Comparison of ENCODE assay signal across 16 cellular contexts in the genomic region with DNA sequence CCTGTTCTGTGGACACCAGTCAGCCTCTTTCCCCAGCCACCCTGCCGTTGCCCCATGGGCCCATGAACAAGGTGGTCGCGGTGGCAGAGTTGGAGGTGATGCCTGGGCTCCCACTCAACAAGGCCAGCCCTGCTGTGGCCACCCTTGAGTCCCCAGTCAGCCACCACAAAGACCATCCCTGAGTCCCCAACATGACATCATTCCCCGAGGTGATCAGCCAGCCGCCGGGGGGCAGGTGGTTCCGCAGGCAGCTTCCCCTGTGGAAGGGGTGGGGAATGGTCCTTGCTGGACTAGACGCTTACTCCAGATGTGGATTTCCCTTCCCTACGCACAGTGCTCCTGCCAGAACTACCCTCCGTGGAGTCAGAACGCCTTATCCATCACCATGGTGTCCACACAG.
A peak's percentile ranks its signal among the peaks of the same experiment; 100 is the strongest.
DNase-seq lines count a peak whose midpoint lies in the region; ATAC-seq, FAIRE-seq and TF ChIP-seq lines count a peak whose summit lies in the region.
"Had no signal": no experiment of that assay in that cellular context is flagged by ENCODE, and none has a peak within 500 bp of the region (broad histone marks: within the 10 kb centered on the region; RNA-seq: fewer than 3 reads in every experiment).

No MANE protein-coding gene starts in this region.

- no peak overlapping the region for H2BK120ac ChIP-seq in H9 (ENCODE audit: low read depth, low read length, poor library complexity, severe bottlenecking)
- peak overlapping the region; percentile 75 for H2BK120ac ChIP-seq in H1 (replicated peaks; ENCODE audit: low read depth, low read length)
- no peak overlapping the region for H2BK120ac ChIP-seq in neuronal stem cell (ENCODE audit: low read depth, low read length)

- H4K20me1 ChIP-seq in H9 (ENCODE audit: control insufficient read depth, insufficient read depth, insufficient read length) (no peaks in the 10 kb centered on the region), H1 (replicated peaks in 1 of 2; ENCODE audit: control insufficient read depth in 1 of 2, insufficient read depth in 2 of 2, low read length in 2 of 2) (no peaks in the 10 kb centered on the region), GM23338 (replicated peaks; ENCODE audit: insufficient read depth) (no peaks in the 10 kb centered on the region)

- no peak for TF ChIP-seq POLR2A in H1 (IDR thresholded peaks at IDR 0.05; ENCODE audit: control extremely low read depth in 1 of 2, low read depth in 2 of 2, low read length in 2 of 2)

- no peak for FAIRE-seq in H1 (lab: Jason Lieb, UNC)
- FAIRE-seq: A204.1, D721Med, G401.6, GM12891, GM19239, H54 had no signal

- peak; percentile 16 for DNase-seq in H9
- DNase-seq in H1 (ENCODE audit: low read depth in 1 of 2, low spot score in 2 of 2): no peak
- DNase-seq in neuronal stem cell (ENCODE audit: low spot score): no peak
- no peak for DNase-seq in GM23338 (ENCODE audit: low spot score)
- no peak for DNase-seq in stimulated activated CD4-positive, alpha-beta T cell treated with anti-CD3 and anti-CD28 coated beads, Interleukin-2, amount 100 ng/mL, for 48 hours
- no peak for DNase-seq in T-cell
- DNase-seq: AML-193; Caco-2; CD4-positive, alpha-beta T cell had no signal

- H2BK5ac ChIP-seq in H9 (ENCODE audit: insufficient read length, low read length) (no peak overlapping the region), H1 (ENCODE audit: low read depth, low read length) (no peak overlapping the region; the same call in 1 of the 2 replicates), neuronal stem cell (ENCODE audit: low read length) (no peak overlapping the region)

- H3K27me3 ChIP-seq in H9 (ENCODE audit: insufficient read depth, low read length): no peaks in the 10 kb centered on the region
- no peaks in the 10 kb centered on the region for H3K27me3 ChIP-seq in H1 (replicated peaks in 1 of 4; ENCODE audit: control insufficient read depth in 3 of 4, extremely low read depth in 1 of 4, insufficient read depth in 3 of 4, low read length in 3 of 4)
- peaks cover 0 to 2% (median 0%) of the 10 kb centered on the region in 3 experiments for H3K27me3 ChIP-seq in neuronal stem cell (ENCODE audit: control insufficient read depth in 3 of 3, insufficient read depth in 3 of 3, low read depth in 1 of 3, low read length in 3 of 3)
- no peaks in the 10 kb centered on the region for H3K27me3 ChIP-seq in GM23338 (ENCODE audit: insufficient read depth)

- H2AK5ac ChIP-seq in H9 (ENCODE audit: insufficient read length, low read length) (no peak overlapping the region), H1 (ENCODE audit: low read depth, low read length) (0 out of 2 replicates have a peak overlapping the region, but pooled peaks have one; percentile 49), neuronal stem cell (ENCODE audit: low read depth, low read length) (peak overlapping the region; percentile 94)

- H2AFZ ChIP-seq in H9 (ENCODE audit: low read length) (no peak overlapping the region), H1 (ENCODE audit: low read length) (no peak overlapping the region), neuronal stem cell (ENCODE audit: low read length) (no peak overlapping the region), GM23338 (no peak overlapping the region)

- H2BK15ac ChIP-seq in H9 (ENCODE audit: low read depth, low read length) (no peak overlapping the region), H1 (ENCODE audit: low read length) (no peak overlapping the region), neuronal stem cell (ENCODE audit: low read length) (no peak overlapping the region)

- H3K9me3 Mint-ChIP-seq in H9: peaks cover 29 to 33% of the 10 kb centered on the region in 2 experiments
- H3K9me3 Mint-ChIP-seq in GM23338: peaks cover 87% of the 10 kb centered on the region
- peaks cover 5 to 9% (median 9%) of the 10 kb centered on the region in 3 donors for H3K9me3 Mint-ChIP-seq in T-cell

- H4K91ac ChIP-seq in H9 (ENCODE audit: insufficient read length, low read depth, low read length) (no peak overlapping the region), H1 (replicated peaks; ENCODE audit: insufficient read length, low read length) (peak overlapping the region; percentile 41), neuronal stem cell (ENCODE audit: low read depth, low read length, poor library complexity) (no peak overlapping the region)

- no peaks in the 10 kb centered on the region for H3K9me2 ChIP-seq in GM23338 (ENCODE audit: insufficient read depth)

- 0 out of 2 replicates have a peak, but pooled peaks cover 7% of the 10 kb centered on the region for H3F3A ChIP-seq in GM23338 (replicated peaks; ENCODE audit: low read depth)

- H3K4me2 ChIP-seq in H9 (ENCODE audit: insufficient read depth, insufficient read length, low read length) (no peak overlapping the region), H1 (ENCODE audit: insufficient read depth in 1 of 2, low read depth in 2 of 2, low read length in 2 of 2) (no peak overlapping the region; a peak in 1 of 4 replicates), neuronal stem cell (ENCODE audit: insufficient read depth, low read length, poor library complexity, severe bottlenecking) (no peak overlapping the region), GM23338 (no peak overlapping the region)

- H4K8ac ChIP-seq in H9 (replicated peaks; ENCODE audit: insufficient read length, low read depth, low read length) (no peak overlapping the region), H1 (ENCODE audit: extremely low read depth, insufficient read depth, low read length) (no peak overlapping the region), neuronal stem cell (ENCODE audit: low read depth, low read length) (no peak overlapping the region)

- no peak overlapping the region for H2BK12ac ChIP-seq in H9 (ENCODE audit: insufficient read length, low read depth, low read length)
- H2BK12ac ChIP-seq in H1 (ENCODE audit: low read depth, low read length): peak overlapping the region; percentile 77; the same call in 1 of the 2 replicates
- no peak overlapping the region for H2BK12ac ChIP-seq in neuronal stem cell (ENCODE audit: low read length)

- TF ChIP-seq RAD21 in H1 (IDR thresholded peaks at IDR 0.05 in 1 of 2, conservative IDR thresholded peaks at IDR 0.05 in 1 of 2; ENCODE audit: low read depth in 2 of 2, low read length in 2 of 2): no peak

- peaks cover 0 to 5% (median 0%) of the 10 kb centered on the region in 4 experiments; a peak in 1 of 8 replicates for H3K36me3 ChIP-seq in H1 (ENCODE audit: control insufficient read depth in 2 of 4, insufficient read depth in 4 of 4, low read length in 3 of 4)
- no peaks in the 10 kb centered on the region for H3K36me3 ChIP-seq in neuronal stem cell (replicated peaks in 1 of 2; ENCODE audit: control insufficient read depth in 2 of 2, insufficient read depth in 2 of 2, low read length in 2 of 2)
- no peaks in the 10 kb centered on the region for H3K36me3 ChIP-seq in GM23338 (ENCODE audit: insufficient read depth)

- WGBS in H9 (ENCODE audit: extremely low coverage, insufficient read length, low lambda C conversion rate): no CpG with 5 or more reads among the region's 11 CpGs
- 94% methylated on average over 11 of the region's 11 CpGs; no CpG with 5 or more reads in 1 of the 2 experiments for WGBS in H1 (ENCODE audit: extremely low coverage in 1 of 2, insufficient coverage in 1 of 2, insufficient read length in 1 of 2, insufficient replicate concordance in 2 of 2, low coverage in 1 of 2, low lambda C conversion rate in 2 of 2, missing lambda C conversion rate in 1 of 2), 2 experiments
- WGBS in neuronal stem cell (ENCODE audit: extremely low coverage in 2 of 2, insufficient read length in 2 of 2, insufficient replicate concordance in 1 of 2), 2 donors: no CpG with 5 or more reads among the region's 11 CpGs

- no peak overlapping the region for H3K27ac Mint-ChIP-seq in H9
- no peak overlapping the region for H3K27ac Mint-ChIP-seq in GM23338
- H3K27ac Mint-ChIP-seq in T-cell: no peak overlapping the region
- H3K27ac Mint-ChIP-seq: CD4-positive, alpha-beta T cell had no signal

- no peaks in the 10 kb centered on the region for H3K23me2 ChIP-seq in H9 (ENCODE audit: insufficient read length, low read depth, low read length, poor library complexity, severe bottlenecking)
- peaks cover 3% of the 10 kb centered on the region; the same call in 1 of the 2 replicates for H3K23me2 ChIP-seq in H1 (ENCODE audit: low read depth, low read length)

- POLR2A ChIA-PET in H1 (lab: Charles Lee; ENCODE audit: partially characterized antibody): no interaction called here
- POLR2A ChIA-PET in T-cell (lab: Charles Lee): no interaction called here

- no peak overlapping the region for H3K23ac ChIP-seq in H9 (ENCODE audit: insufficient read length, low read depth, low read length)
- no peak overlapping the region for H3K23ac ChIP-seq in H1 (ENCODE audit: insufficient read length)
- H3K23ac ChIP-seq in neuronal stem cell (ENCODE audit: low read depth, low read length, poor library complexity): no peak overlapping the region

- no peak overlapping the region for H3K27ac ChIP-seq in H9 (ENCODE audit: insufficient read length, low read depth, low read length)
- H3K27ac ChIP-seq in H1 (ENCODE audit: low read depth, low read length): no peak overlapping the region
- H3K27ac ChIP-seq in neuronal stem cell (replicated peaks; ENCODE audit: low read length): no peak overlapping the region
- H3K27ac ChIP-seq in GM23338 (ENCODE audit: low read depth): no peak overlapping the region
- H3K27ac ChIP-seq: C4-2B had no signal

- H3K4me1 ChIP-seq in H9 (ENCODE audit: insufficient read depth, low read length) (no peaks in the 10 kb centered on the region), H1 (replicated peaks in 1 of 4; ENCODE audit: control insufficient read depth in 3 of 4, insufficient read depth in 4 of 4, low read length in 3 of 4) (peaks cover 0 to 19% (median 8%) of the 10 kb centered on the region in 4 experiments; a peak in 4 of 7 replicates), neuronal stem cell (ENCODE audit: control insufficient read depth in 2 of 2, insufficient read depth in 1 of 2, low read depth in 1 of 2, low read length in 2 of 2) (peaks cover 4 to 9% of the 10 kb centered on the region in 2 donors), GM23338 (ENCODE audit: insufficient read depth) (no peaks in the 10 kb centered on the region)
- H3K4me1 ChIP-seq: Caco-2 had no signal

- H3K14ac ChIP-seq in H9 (ENCODE audit: insufficient read depth, low read length) (no peak overlapping the region), H1 (ENCODE audit: insufficient read length) (no peak overlapping the region), neuronal stem cell (ENCODE audit: low read length) (no peak overlapping the region)

- H4K5ac ChIP-seq in H9 (ENCODE audit: insufficient read length, low read depth, low read length) (no peak overlapping the region), H1 (ENCODE audit: insufficient read length, low read depth, low read length) (no peak overlapping the region)

- peaks cover 4% of the 10 kb centered on the region; the same call in 1 of the 2 replicates for H3K27me3 Mint-ChIP-seq in H9 (ENCODE audit: low read depth)
- peaks cover 7% of the 10 kb centered on the region for H3K27me3 Mint-ChIP-seq in GM23338 (ENCODE audit: insufficient read depth, low read depth, poor library complexity)
- peaks cover 8 to 9% of the 10 kb centered on the region in 2 donors for H3K27me3 Mint-ChIP-seq in T-cell

- TF ChIP-seq EP300 in H1 (IDR thresholded peaks at IDR 0.05; ENCODE audit: borderline replicate concordance in 1 of 2, low read depth in 2 of 2, low read length in 2 of 2): no peak

- ATAC-seq in GM23338 (no peak), T-cell (replicated peaks in 1 of 4) (no peak)

- H3K4me1 Mint-ChIP-seq in H9 (peaks cover 18 to 21% of the 10 kb centered on the region in 2 experiments), GM23338 (no peaks in the 10 kb centered on the region), T-cell (peaks cover 0 to 3% (median 0%) of the 10 kb centered on the region in 3 donors)

- H3K9ac ChIP-seq in H9 (ENCODE audit: extremely low read depth, insufficient read length, low read length) (no peak overlapping the region), H1 (replicated peaks in 1 of 4; ENCODE audit: extremely low read depth in 1 of 4, low read depth in 3 of 4, low read length in 3 of 4) (no peak overlapping the region), neuronal stem cell (ENCODE audit: low read depth, low read length, poor library complexity) (peak overlapping the region; percentile 25)

- TF ChIP-seq CTCF in H9 (conservative IDR thresholded peaks at IDR 0.05): no peak
- TF ChIP-seq CTCF in H1 (IDR thresholded peaks at IDR 0.05; ENCODE audit: control extremely low read depth in 1 of 3, insufficient read depth in 1 of 3, low read depth in 1 of 3, low read length in 3 of 3): no peak
- no peak for TF ChIP-seq CTCF in GM23338 (conservative IDR thresholded peaks at IDR 0.05; ENCODE audit: low read depth in 2 of 2)

- H3K56ac ChIP-seq in H9 (ENCODE audit: insufficient read length, low read depth, low read length) (no peak overlapping the region), H1 (replicated peaks; ENCODE audit: insufficient read length, low read depth, low read length) (no peak overlapping the region)

- H3K79me1 ChIP-seq in H9 (ENCODE audit: insufficient read depth, low read depth, low read length, poor library complexity, severe bottlenecking) (no peaks in the 10 kb centered on the region), H1 (ENCODE audit: low read depth, low read length) (no peaks in the 10 kb centered on the region), neuronal stem cell (ENCODE audit: low read depth, low read length) (no peaks in the 10 kb centered on the region)

- H3K4me3 ChIP-seq in H1 (ENCODE audit: extremely low read depth in 1 of 4, insufficient read depth in 2 of 4, low read depth in 3 of 4, low read length in 4 of 4) (no peak overlapping the region), neuronal stem cell (ENCODE audit: low read length in 2 of 2) (peak overlapping the region in 1 of 2 donors; percentile 7), GM23338 (no peak overlapping the region)

- H3K18ac ChIP-seq in H9 (ENCODE audit: insufficient read length, low read depth, low read length): no peak overlapping the region
- H3K18ac ChIP-seq in H1 (ENCODE audit: extremely low read depth, low read length): 0 out of 2 replicates have a peak overlapping the region, but pooled peaks have one; percentile 5
- peak overlapping the region; percentile 79 for H3K18ac ChIP-seq in neuronal stem cell (ENCODE audit: low read length)

- CTCF ChIA-PET in H1 (lab: Charles Lee; ENCODE audit: partially characterized antibody): no interaction called here
- CTCF ChIA-PET in T-cell (lab: Charles Lee): no interaction called here

- H3K4me3 Mint-ChIP-seq in H9 (peak overlapping the region in 1 of 2 experiments; percentile 41; a peak in 1 of 5 replicates), GM23338 (no peak overlapping the region), T-cell (no peak overlapping the region)
- H3K4me3 Mint-ChIP-seq: CD4-positive, alpha-beta T cell had no signal

- no peak overlapping the region for H2BK20ac ChIP-seq in H9 (ENCODE audit: low read depth, low read length, poor library complexity, severe bottlenecking)
- peak overlapping the region; percentile 2; the same call in 1 of the 2 replicates for H2BK20ac ChIP-seq in H1 (ENCODE audit: low read length)

- no peak overlapping the region for H3T11ph ChIP-seq in H9 (ENCODE audit: low read length)

- H3K36me3 Mint-ChIP-seq in H9 (ENCODE audit: insufficient read depth in 1 of 3, low read depth in 3 of 3) (peaks cover 18 to 30% (median 27%) of the 10 kb centered on the region in 3 experiments), GM23338 (ENCODE audit: low read depth) (peaks cover 51% of the 10 kb centered on the region), T-cell (no peaks in the 10 kb centered on the region)

- no peak overlapping the region for H3K4ac ChIP-seq in H9 (ENCODE audit: low read depth, low read length)
- H3K4ac ChIP-seq in H1 (replicated peaks; ENCODE audit: insufficient read length, low read depth, low read length): no peak overlapping the region
- H3K4ac ChIP-seq in neuronal stem cell (ENCODE audit: low read length): no peak overlapping the region

- no peaks in the 10 kb centered on the region for H3K9me3 ChIP-seq in H9 (ENCODE audit: control insufficient read depth, low read depth, low read length)
- H3K9me3 ChIP-seq in H1 (ENCODE audit: insufficient read depth in 2 of 2, low read depth in 1 of 2, low read length in 1 of 2): peaks cover 28 to 66% of the 10 kb centered on the region in 2 experiments
- peaks cover 3 to 32% of the 10 kb centered on the region in 2 donors for H3K9me3 ChIP-seq in neuronal stem cell (replicated peaks in 1 of 2; ENCODE audit: control insufficient read depth in 2 of 2, insufficient read depth in 1 of 2, low read depth in 1 of 2, low read length in 2 of 2)

- H3K79me2 ChIP-seq in H9 (ENCODE audit: insufficient read depth, low read length) (no peaks in the 10 kb centered on the region), H1 (ENCODE audit: control insufficient read depth in 1 of 2, insufficient read depth in 2 of 2, low read length in 2 of 2) (no peaks in the 10 kb centered on the region), GM23338 (replicated peaks; ENCODE audit: insufficient read depth) (no peaks in the 10 kb centered on the region)
